Comparison of ENCODE assay signal across 8 cellular contexts in genomic region chr17:42403150-42403549, GRCh38. TPM values are rescaled to one million over a fixed set of nuclear protein-coding genes. Genes with fewer than 3 reads are reported as not detected.
DNase-seq lines count a peak whose midpoint lies in the region; ATAC-seq and TF ChIP-seq lines count a peak whose summit lies in the region.

No MANE protein-coding gene starts in this region.

- H3K9me3 ChIP-seq in esophagus muscularis mucosa: no peaks in the 10 kb centered on the region

- H3K4me1 ChIP-seq in esophagus muscularis mucosa: peaks cover 71 to 96% (median 91%) of the 10 kb centered on the region in 4 donors

- TF ChIP-seq CTCF in esophagus muscularis mucosa (IDR thresholded peaks at IDR 0.05): peak in 2 of 3 experiments; percentile 7 to 15

- H3K4me3 ChIP-seq in esophagus muscularis mucosa: no peak overlapping the region

- 79% methylated on average over 5 of the region's 6 CpGs for WGBS in esophagus muscularis mucosa

- H3K27ac ChIP-seq in esophagus muscularis mucosa (replicated peaks in 1 of 4): peak overlapping the region; percentile 97 to 100 (median 100)

- DNase-seq in NCI-H2171 treated with DMSO at 0.1 percent for 48 hours (lab: John Stamatoyannopoulos, UW) (peak; percentile 17), NCI-H2171 (lab: John Stamatoyannopoulos, UW) (no peak), esophagus muscularis mucosa (ENCODE audit: extremely low spot score) (no peak), dermis blood vessel endothelial cell (no peak), SKM-1 (lab: John Stamatoyannopoulos, UW; ENCODE audit: unreplicated experiment) (no peak)
- DNase-seq in activated CD4-positive, alpha-beta T cell treated with anti-CD3 and anti-CD28 coated beads for 4 hours: peak; percentile 34 to 50
- DNase-seq in stimulated activated CD8-positive, alpha-beta memory T cell treated with anti-CD3 and anti-CD28 coated beads, Interleukin-15, amount 100 ng/mL, for 1 hour (ENCODE audit: low read depth): peak; percentile 15

- peaks cover 20 to 37% (median 31%) of the 10 kb centered on the region in 4 donors for H3K36me3 ChIP-seq in esophagus muscularis mucosa

- TF ChIP-seq EP300 in esophagus muscularis mucosa (IDR thresholded peaks at IDR 0.05): no peak

- intact Hi-C loops in esophagus muscularis mucosa (cut with DNase I): no loop called here

- TF ChIP-seq POLR2A in esophagus muscularis mucosa (IDR thresholded peaks at IDR 0.05; ENCODE audit: low read depth): no peak

- H3K27me3 ChIP-seq in esophagus muscularis mucosa: no peaks in the 10 kb centered on the region

- ATAC-seq in GM21786 (IDR thresholded peaks at IDR 0.05; ENCODE audit: unreplicated experiment): no peak

RNA-seq across cellular contexts. Expression of gene STAT3, which starts 14.9 kb away (rescaled TPM):
- total RNA-seq in esophagus muscularis mucosa (100 to 1,000 TPM; 137 to 260 (median 211) TPM), dermis blood vessel endothelial cell (131 and 179 TPM in 2 replicates)

RNA-seq across cellular contexts. Expression of gene CAVIN1, which starts 19.9 kb away (rescaled TPM):
- total RNA-seq in esophagus muscularis mucosa: 1,000 to 10,000 TPM in 2 of 4 donors, 100 to 1,000 TPM in 2; 619 to 1,181 (median 1,019) TPM
- 768 and 840 TPM in 2 replicates for total RNA-seq in dermis blood vessel endothelial cell

RNA-seq across cellular contexts. Expression of gene ATP6V0A1, which starts 55.5 kb away (rescaled TPM):
- total RNA-seq in esophagus muscularis mucosa (10 to 100 TPM; 51.9 to 74.9 (median 63.9) TPM), dermis blood vessel endothelial cell (27.9 and 42.9 TPM in 2 replicates)

Comparison
In these comparisons a context has a peak if more than half of its experiments do, and no peak if none do; other contexts are left out.
1. DNase-seq: peak in NCI-H2171 treated with DMSO at 0.1 percent for 48 hours (single experiment), activated CD4-positive, alpha-beta T cell treated with anti-CD3 and anti-CD28 coated beads for 4 hours (2 of 2) and stimulated activated CD8-positive, alpha-beta memory T cell treated with anti-CD3 and anti-CD28 coated beads, Interleukin-15, amount 100 ng/mL, for 1 hour (single experiment); none in NCI-H2171 (single experiment), esophagus muscularis mucosa (single experiment), dermis blood vessel endothelial cell (single experiment) and SKM-1 (single experiment).